In genomic region chr1:10778640-10779039, GRCh38 we compare ENCODE assay signal across 18 cellular contexts. TPM values are rescaled to one million over a fixed set of nuclear protein-coding genes. Genes with fewer than 3 reads are reported as not detected.
DNase-seq lines count a peak whose midpoint lies in the region; ATAC-seq and TF ChIP-seq lines count a peak whose summit lies in the region.
"Had no signal": no experiment of that assay in that cellular context is flagged by ENCODE, and none has a peak within 500 bp of the region (broad histone marks: within the 10 kb centered on the region; RNA-seq: fewer than 3 reads in every experiment).

No MANE protein-coding gene starts in this region.

- H3K4me1 Mint-ChIP-seq in Caco-2 (ENCODE audit: low read depth, unreplicated experiment) (no peaks in the 10 kb centered on the region), immature natural killer cell (no peaks in the 10 kb centered on the region)
- H3K4me1 Mint-ChIP-seq: stimulated activated memory B cell treated with anti-CD40 and anti-IgM and Interleukin-4, amounts not matched to agents 10 μg/mL and 1 μg/mL and 100 μg/mL, for 72 hours had no signal

- no TSS peak for BruUV-seq in Caco-2 (replicated peaks; lab: Mats Ljungman, UMichigan)

- ATAC-seq in left cardiac atrium, result no peak
- no peak for ATAC-seq in RWPE2 (ENCODE audit: low read depth)
- ATAC-seq in mucosa of descending colon, result peak; percentile 27
- ATAC-seq: activated CD8-positive, alpha-beta T cell treated with anti-CD3 and anti-CD28 coated beads, Interleukin-2, amount 10 ng/mL, durations not matched to agents 7 days and 5 days; activated naive CD4-positive, alpha-beta T cell treated with anti-CD3 and anti-CD28 coated beads, Interleukin-2, amount 50 U/mL, for 72 hours; CD8-positive, alpha-beta T cell; stimulated activated memory B cell treated with anti-CD40 and anti-IgM and Interleukin-4, amounts not matched to agents 10 μg/mL and 1 μg/mL and 100 μg/mL, for 72 hours; WTC11 had no signal

- H3K4me3 ChIP-seq in left ventricle myocardium inferior (no peak overlapping the region), RWPE2 (ENCODE audit: severe bottlenecking) (no peak overlapping the region), mucosa of descending colon (no peak overlapping the region), vagina (no peak overlapping the region), Caco-2 (ENCODE audit: low read depth, low read length) (no peak overlapping the region)

- DNase-seq in left ventricle myocardium inferior, result no peak
- no peak for DNase-seq in left cardiac atrium
- no peak for DNase-seq in RWPE2 (ENCODE audit: low spot score)
- DNase-seq in mucosa of descending colon, result peak in 2 of 3 donors; percentile 53 to 66
- DNase-seq in vagina (ENCODE audit: extremely low spot score in 2 of 2), result no peak
- DNase-seq in Caco-2, result no peak
- no peak for DNase-seq in stimulated activated CD4-positive, alpha-beta T cell treated with anti-CD3 and anti-CD28 coated beads, Interleukin-12 subunit alpha, Interleukin-12 subunit beta, amount 100 ng/mL, for 4 hours
- DNase-seq in immature natural killer cell, result no peak
- DNase-seq: activated CD8-positive, alpha-beta T cell treated with anti-CD3 and anti-CD28 coated beads, Interleukin-2, amount 10 ng/mL, durations not matched to agents 7 days and 5 days; activated T-cell treated with anti-CD3 and anti-CD28 coated beads, Interleukin-2, amount 50 U/mL, for 24 hours; CD8-positive, alpha-beta T cell; foreskin fibroblast; NCI-H187 treated with DMSO at 0.1 percent for 48 hours; NCI-H524 treated with DMSO at 0.1 percent for 48 hours; retina had no signal

- no peaks in the 10 kb centered on the region for H3K27me3 Mint-ChIP-seq in Caco-2 (ENCODE audit: insufficient read depth, unreplicated experiment)
- no peaks in the 10 kb centered on the region for H3K27me3 Mint-ChIP-seq in immature natural killer cell (ENCODE audit: low read depth in 3 of 3)
- H3K27me3 Mint-ChIP-seq: activated T-cell treated with anti-CD3 and anti-CD28 coated beads, Interleukin-2, amount 50 U/mL, for 24 hours; stimulated activated memory B cell treated with anti-CD40 and anti-IgM and Interleukin-4, amounts not matched to agents 10 μg/mL and 1 μg/mL and 100 μg/mL, for 72 hours had no signal

- intact Hi-C loops in left ventricle myocardium inferior (cut with micrococcal nuclease), result no loop called here
- intact Hi-C loops in left cardiac atrium (cut with DNase I), result no loop called here
- intact Hi-C loops in mucosa of descending colon (cut with DNase I, micrococcal nuclease), result no loop called here
- intact Hi-C loops in vagina (cut with DNase I), result no loop called here
- intact Hi-C loops in Caco-2 (cut with micrococcal nuclease; ENCODE audit: unreplicated experiment), result no loop called here

- CTCF ChIA-PET in Caco-2 (lab: Charles Lee), result no interaction called here

- TF ChIP-seq CTCF in left ventricle myocardium inferior (IDR thresholded peaks at IDR 0.05; ENCODE audit: borderline replicate concordance) (no peak), RWPE2 (IDR thresholded peaks at IDR 0.05; ENCODE audit: poor library complexity, severe bottlenecking) (no peak), mucosa of descending colon (IDR thresholded peaks at IDR 0.05) (no peak), vagina (IDR thresholded peaks at IDR 0.05) (no peak), Caco-2 (IDR thresholded peaks at IDR 0.05; ENCODE audit: insufficient read depth in 1 of 2, low read depth in 1 of 2, low read length in 1 of 2, severe bottlenecking in 1 of 2, unreplicated experiment in 1 of 2) (no peak)

- H3K9me3 ChIP-seq in left ventricle myocardium inferior (replicated peaks), result no peaks in the 10 kb centered on the region
- H3K9me3 ChIP-seq in RWPE2 (ENCODE audit: severe bottlenecking), result no peaks in the 10 kb centered on the region
- H3K9me3 ChIP-seq in mucosa of descending colon, result no peaks in the 10 kb centered on the region
- no peaks in the 10 kb centered on the region for H3K9me3 ChIP-seq in vagina
- H3K9me3 ChIP-seq in Caco-2, result no peaks in the 10 kb centered on the region

- H3K4me1 ChIP-seq in left ventricle myocardium inferior (peaks cover 91% of the 10 kb centered on the region), RWPE2 (ENCODE audit: insufficient read depth, poor library complexity, severe bottlenecking) (peaks cover 9% of the 10 kb centered on the region), mucosa of descending colon (ENCODE audit: low read depth) (peaks cover 37% of the 10 kb centered on the region), vagina (peaks cover 33% of the 10 kb centered on the region), Caco-2 (no peaks in the 10 kb centered on the region)

- H3K36me3 ChIP-seq in left ventricle myocardium inferior, result no peaks in the 10 kb centered on the region
- H3K36me3 ChIP-seq in RWPE2 (ENCODE audit: low read depth), result no peaks in the 10 kb centered on the region
- H3K36me3 ChIP-seq in mucosa of descending colon (ENCODE audit: low read depth), result no peaks in the 10 kb centered on the region
- H3K36me3 ChIP-seq in vagina, result no peaks in the 10 kb centered on the region
- no peaks in the 10 kb centered on the region for H3K36me3 ChIP-seq in Caco-2 (ENCODE audit: control insufficient read depth, insufficient read depth, low read length)

- H3K27me3 ChIP-seq in left ventricle myocardium inferior (ENCODE audit: low read depth) (no peaks in the 10 kb centered on the region), RWPE2 (ENCODE audit: insufficient read depth, poor library complexity, severe bottlenecking) (no peaks in the 10 kb centered on the region), vagina (no peaks in the 10 kb centered on the region), Caco-2 (replicated peaks; ENCODE audit: control insufficient read depth, insufficient read depth, low read length) (no peaks in the 10 kb centered on the region)

- POLR2A ChIA-PET in Caco-2 (lab: Charles Lee), result no interaction called here

- H3K4me3 Mint-ChIP-seq in Caco-2 (ENCODE audit: unreplicated experiment) (no peak overlapping the region), immature natural killer cell (no peak overlapping the region)
- H3K4me3 Mint-ChIP-seq: activated CD8-positive, alpha-beta T cell treated with anti-CD3 and anti-CD28 coated beads, Interleukin-2, amount 10 ng/mL, durations not matched to agents 7 days and 5 days; activated T-cell treated with anti-CD3 and anti-CD28 coated beads, Interleukin-2, amount 50 U/mL, for 24 hours; CD8-positive, alpha-beta T cell; stimulated activated memory B cell treated with anti-CD40 and anti-IgM and Interleukin-4, amounts not matched to agents 10 μg/mL and 1 μg/mL and 100 μg/mL, for 72 hours; WTC11 had no signal

- H3K27ac Mint-ChIP-seq in Caco-2 (ENCODE audit: unreplicated experiment), result no peak overlapping the region
- no peak overlapping the region for H3K27ac Mint-ChIP-seq in immature natural killer cell
- H3K27ac Mint-ChIP-seq: activated CD8-positive, alpha-beta T cell treated with anti-CD3 and anti-CD28 coated beads, Interleukin-2, amount 10 ng/mL, durations not matched to agents 7 days and 5 days; activated naive CD4-positive, alpha-beta T cell treated with anti-CD3 and anti-CD28 coated beads, Interleukin-2, amount 50 U/mL, for 72 hours; activated T-cell treated with anti-CD3 and anti-CD28 coated beads, Interleukin-2, amount 50 U/mL, for 24 hours; CD8-positive, alpha-beta T cell; stimulated activated memory B cell treated with anti-CD40 and anti-IgM and Interleukin-4, amounts not matched to agents 10 μg/mL and 1 μg/mL and 100 μg/mL, for 72 hours; WTC11 had no signal

- H3K27ac ChIP-seq in left ventricle myocardium inferior (replicated peaks) (peak overlapping the region; percentile 9), RWPE2 (ENCODE audit: poor library complexity, severe bottlenecking) (peak overlapping the region; percentile 4), vagina (peak overlapping the region; percentile 72)

- no peak for TF ChIP-seq POLR2A in vagina (IDR thresholded peaks at IDR 0.05)

- H3K36me3 Mint-ChIP-seq in Caco-2 (ENCODE audit: insufficient read depth, unreplicated experiment) (no peaks in the 10 kb centered on the region), immature natural killer cell (no peaks in the 10 kb centered on the region)
- H3K36me3 Mint-ChIP-seq: activated naive CD4-positive, alpha-beta T cell treated with anti-CD3 and anti-CD28 coated beads, Interleukin-2, amount 50 U/mL, for 72 hours; CD8-positive, alpha-beta T cell; stimulated activated memory B cell treated with anti-CD40 and anti-IgM and Interleukin-4, amounts not matched to agents 10 μg/mL and 1 μg/mL and 100 μg/mL, for 72 hours; WTC11 had no signal

- H3K9me3 Mint-ChIP-seq in Caco-2 (ENCODE audit: unreplicated experiment), result no peaks in the 10 kb centered on the region
- no peaks in the 10 kb centered on the region for H3K9me3 Mint-ChIP-seq in immature natural killer cell
- H3K9me3 Mint-ChIP-seq: activated naive CD4-positive, alpha-beta T cell treated with anti-CD3 and anti-CD28 coated beads, Interleukin-2, amount 50 U/mL, for 72 hours; activated T-cell treated with anti-CD3 and anti-CD28 coated beads, Interleukin-2, amount 50 U/mL, for 24 hours; CD8-positive, alpha-beta T cell; stimulated activated memory B cell treated with anti-CD40 and anti-IgM and Interleukin-4, amounts not matched to agents 10 μg/mL and 1 μg/mL and 100 μg/mL, for 72 hours; WTC11 had no signal

RNA-seq across cellular contexts. Expression of gene CASZ1, which starts 17.8 kb away (rescaled TPM):
- total RNA-seq in left ventricle myocardium inferior, result 56.3 TPM
- total RNA-seq in left cardiac atrium, result 10 to 100 TPM; 37.6 to 68.2 TPM
- total RNA-seq in mucosa of descending colon, result 100 to 1,000 TPM in 1 of 3 donors, 10 to 100 TPM in 2; 66.5 to 110 (median 84.5) TPM
- total RNA-seq in vagina, result 30.7 TPM
- total RNA-seq in Caco-2 (2022), result 10.4 and 10.9 TPM in 2 replicates
- 1 to 10 TPM; 1.0 to 6.5 (median 1.9) TPM for polyA plus RNA-seq in immature natural killer cell

Comparison
In these comparisons a context has a peak if more than half of its experiments do, and no peak if none do; other contexts are left out.
1. DNase-seq: peak in mucosa of descending colon (2 of 3); none in left ventricle myocardium inferior (single experiment), left cardiac atrium (single experiment), RWPE2 (single experiment), vagina (0 of 2), Caco-2 (0 of 2), stimulated activated CD4-positive, alpha-beta T cell treated with anti-CD3 and anti-CD28 coated beads, Interleukin-12 subunit alpha, Interleukin-12 subunit beta, amount 100 ng/mL, for 4 hours (single experiment) and immature natural killer cell (0 of 3).
2. H3K27ac ChIP-seq: peak in every context shown above with its lines; median percentile 72 in vagina; 9 in left ventricle myocardium inferior; 4 in RWPE2.